In the genomic region with DNA sequence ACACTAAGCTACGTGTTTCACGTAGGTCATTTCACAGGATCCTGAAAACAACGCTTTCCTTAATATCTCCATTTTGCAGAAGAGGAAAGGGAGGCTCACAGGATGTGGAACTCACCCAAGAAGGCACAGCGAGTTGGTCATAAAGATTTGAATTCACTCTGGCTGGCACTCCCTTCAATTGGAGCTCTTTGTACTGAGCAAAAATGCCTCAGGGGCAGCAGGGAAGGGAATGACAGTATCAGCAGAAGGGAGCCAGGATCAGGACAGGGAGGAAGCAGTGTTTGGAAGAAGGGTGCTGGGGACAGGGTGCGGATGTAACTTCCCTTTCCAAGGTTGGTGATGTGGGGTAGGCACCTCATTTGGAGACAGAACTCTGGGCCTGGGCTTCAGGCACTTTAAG, we compare ENCODE assay signal across 16 cellular contexts. TPM values are rescaled to one million over a fixed set of nuclear protein-coding genes. Genes with fewer than 3 reads are reported as not detected.
A peak's percentile ranks its signal among the peaks of the same experiment; 100 is the strongest.
DNase-seq lines count a peak whose midpoint lies in the region; FAIRE-seq and TF ChIP-seq lines count a peak whose summit lies in the region.
"Had no signal": no experiment of that assay in that cellular context is flagged by ENCODE, and none has a peak within 500 bp of the region (broad histone marks: within the 10 kb centered on the region; RNA-seq: fewer than 3 reads in every experiment).

No MANE protein-coding gene starts in this region.

- H3K36me3 Mint-ChIP-seq in activated CD4-positive, alpha-beta memory T cell treated with anti-CD3 and anti-CD28 coated beads, Interleukin-2, amount 10 ng/mL, durations not matched to agents 7 days and 5 days (ENCODE audit: low read depth), result peaks cover 30% of the 10 kb centered on the region
- peaks cover 25% of the 10 kb centered on the region for H3K36me3 Mint-ChIP-seq in activated CD4-positive, alpha-beta memory T cell treated with anti-CD3 and anti-CD28 coated beads for 36 hours
- peaks cover 3% of the 10 kb centered on the region for H3K36me3 Mint-ChIP-seq in neural progenitor cell

- no peak overlapping the region for H3K23ac ChIP-seq in H1 (ENCODE audit: insufficient read length)

- H3K4me3 Mint-ChIP-seq in activated CD4-positive, alpha-beta memory T cell treated with anti-CD3 and anti-CD28 coated beads, Interleukin-2, amount 10 ng/mL, durations not matched to agents 7 days and 5 days, result peak overlapping the region; percentile 21
- no peak overlapping the region for H3K4me3 Mint-ChIP-seq in activated CD4-positive, alpha-beta memory T cell treated with anti-CD3 and anti-CD28 coated beads for 36 hours
- no peak overlapping the region for H3K4me3 Mint-ChIP-seq in neural progenitor cell

- H4K5ac ChIP-seq in H1 (ENCODE audit: insufficient read length, low read depth, low read length), result no peak overlapping the region

- H3K4me3 ChIP-seq in HUES6 (ENCODE audit: low read depth, low read length) (peak overlapping the region; percentile 82; the same call in 1 of the 2 replicates), H1 (ENCODE audit: extremely low read depth in 1 of 4, insufficient read depth in 2 of 4, low read depth in 3 of 4, low read length in 4 of 4) (peak overlapping the region in 1 of 4 experiments; percentile 89; a peak in 1 of 8 replicates), neural progenitor cell (no peak overlapping the region), tibial artery (no peak overlapping the region)

- POLR2A ChIA-PET in activated CD4-positive, alpha-beta memory T cell treated with anti-CD3 and anti-CD28 coated beads, Interleukin-2, amount 10 ng/mL, durations not matched to agents 7 days and 5 days (lab: Charles Lee), result interaction anchor here (1.2 to 3.7 kb wide), 4 partner anchors 13 to 209 kb away, joined by 4 to 25 read pairs (median 5); partner anchors contain the start of gene RPL39L
- POLR2A ChIA-PET in activated CD4-positive, alpha-beta memory T cell treated with anti-CD3 and anti-CD28 coated beads for 36 hours (lab: Charles Lee), result no interaction called here
- POLR2A ChIA-PET in H1 (lab: Charles Lee; ENCODE audit: partially characterized antibody), result interaction anchor here (0.7 to 1.4 kb wide), 5 partner anchors 8 to 347 kb away, joined by 3 to 4 read pairs (median 3); no protein-coding TSS in a partner anchor

- peaks cover 15% of the 10 kb centered on the region for H3K23me2 ChIP-seq in H1 (ENCODE audit: low read depth, low read length)

- H2BK5ac ChIP-seq in H1 (ENCODE audit: low read depth, low read length), result no peak overlapping the region

- H2AFZ ChIP-seq in H1 (ENCODE audit: low read length), result no peak overlapping the region
- H2AFZ ChIP-seq in neural progenitor cell (replicated peaks), result peak overlapping the region; percentile 93

- CTCF ChIA-PET in activated CD4-positive, alpha-beta memory T cell treated with anti-CD3 and anti-CD28 coated beads, Interleukin-2, amount 10 ng/mL, durations not matched to agents 7 days and 5 days (lab: Charles Lee), result interaction anchor here (1.1 to 1.7 kb wide), 3 partner anchors 20 to 210 kb away, joined by 4 to 7 read pairs (median 6); partner anchors contain the start of gene RPL39L
- CTCF ChIA-PET in activated CD4-positive, alpha-beta memory T cell treated with anti-CD3 and anti-CD28 coated beads for 36 hours (lab: Charles Lee), result interaction anchor here (0.6 to 1.7 kb wide), 2 partner anchors 46 to 80 kb away, joined by 4 to 8 read pairs; no protein-coding TSS in a partner anchor
- CTCF ChIA-PET in H1 (lab: Charles Lee; ENCODE audit: partially characterized antibody), result interaction anchor here (0.6 to 4.7 kb wide), 13 partner anchors 8 to 313 kb away, joined by 3 to 22 read pairs (median 3); no protein-coding TSS in a partner anchor

- no peak overlapping the region for H2BK15ac ChIP-seq in H1 (ENCODE audit: low read length)

- no peak overlapping the region for H3K27ac ChIP-seq in HUES6 (ENCODE audit: low read depth, low read length)
- H3K27ac ChIP-seq in H1 (ENCODE audit: low read depth, low read length), result no peak overlapping the region
- H3K27ac ChIP-seq in neural progenitor cell, result no peak overlapping the region
- H3K27ac ChIP-seq in tibial artery, result peak overlapping the region in 1 of 2 donors; percentile 93
- H3K27ac ChIP-seq: HL-60, KMS-11 had no signal

- H3F3A ChIP-seq in neural progenitor cell (ENCODE audit: low read depth), result peaks cover 41% of the 10 kb centered on the region

- H3K4me2 ChIP-seq in H1 (ENCODE audit: insufficient read depth in 1 of 2, low read depth in 2 of 2, low read length in 2 of 2) (peak overlapping the region; percentile 72 to 91), neural progenitor cell (peak overlapping the region; percentile 96)

- H3K14ac ChIP-seq in H1 (ENCODE audit: insufficient read length), result no peak overlapping the region

- H3K36me3 ChIP-seq in HUES6 (ENCODE audit: control insufficient read depth, insufficient read depth, low read length) (peaks cover 10% of the 10 kb centered on the region), H1 (ENCODE audit: control insufficient read depth in 2 of 4, insufficient read depth in 4 of 4, low read length in 3 of 4) (peaks cover 0 to 12% (median 4%) of the 10 kb centered on the region in 4 experiments; a peak in 2 of 8 replicates), neural progenitor cell (no peaks in the 10 kb centered on the region), tibial artery (no peaks in the 10 kb centered on the region)
- H3K36me3 ChIP-seq: right lobe of liver had no signal

- H3K27me3 ChIP-seq in HUES6 (ENCODE audit: control insufficient read depth, insufficient read depth, low read length) (0 out of 2 replicates have a peak, but pooled peaks cover 3% of the 10 kb centered on the region), H1 (replicated peaks in 1 of 4; ENCODE audit: control insufficient read depth in 3 of 4, extremely low read depth in 1 of 4, insufficient read depth in 3 of 4, low read length in 3 of 4) (peaks cover 0 to 6% (median 0%) of the 10 kb centered on the region in 4 experiments; a peak in 2 of 7 replicates), neural progenitor cell (peaks cover 6% of the 10 kb centered on the region), tibial artery (no peaks in the 10 kb centered on the region)
- H3K27me3 ChIP-seq: right lobe of liver had no signal

- no peak overlapping the region for H3K9ac ChIP-seq in HUES6 (ENCODE audit: low read length)
- no peak overlapping the region for H3K9ac ChIP-seq in H1 (replicated peaks in 1 of 4; ENCODE audit: extremely low read depth in 1 of 4, low read depth in 3 of 4, low read length in 3 of 4)
- no peak overlapping the region for H3K9ac ChIP-seq in neural progenitor cell
- H3K9ac ChIP-seq: KMS-11, SK-N-SH had no signal

- no peak for TF ChIP-seq EP300 in H1 (IDR thresholded peaks at IDR 0.05; ENCODE audit: borderline replicate concordance in 1 of 2, low read depth in 2 of 2, low read length in 2 of 2)

- H3K9me3 ChIP-seq in HUES6 (ENCODE audit: control insufficient read depth, insufficient read depth, low read depth, low read length) (no peaks in the 10 kb centered on the region), H1 (ENCODE audit: insufficient read depth in 2 of 2, low read depth in 1 of 2, low read length in 1 of 2) (no peaks in the 10 kb centered on the region), neural progenitor cell (ENCODE audit: low read depth) (no peaks in the 10 kb centered on the region), tibial artery (no peaks in the 10 kb centered on the region)
- H3K9me3 ChIP-seq: A549, right lobe of liver, SK-N-SH had no signal

- H4K8ac ChIP-seq in H1 (ENCODE audit: extremely low read depth, insufficient read depth, low read length), result no peak overlapping the region; the same call in 1 of the 2 replicates

- H4K20me1 ChIP-seq in H1 (replicated peaks in 1 of 2; ENCODE audit: control insufficient read depth in 1 of 2, insufficient read depth in 2 of 2, low read length in 2 of 2) (no peaks in the 10 kb centered on the region), neural progenitor cell (ENCODE audit: low read depth) (peaks cover 30% of the 10 kb centered on the region)

- no peak for TF ChIP-seq CTCF in H1 (IDR thresholded peaks at IDR 0.05; ENCODE audit: control extremely low read depth in 1 of 3, insufficient read depth in 1 of 3, low read depth in 1 of 3, low read length in 3 of 3)
- no peak for TF ChIP-seq CTCF in neural progenitor cell (IDR thresholded peaks at IDR 0.05)
- no peak for TF ChIP-seq CTCF in tibial artery (IDR thresholded peaks at IDR 0.05)

- peak overlapping the region; percentile 54; the same call in 1 of the 2 replicates for H3K18ac ChIP-seq in H1 (ENCODE audit: extremely low read depth, low read length)

- H3K4me1 ChIP-seq in HUES6 (ENCODE audit: control insufficient read depth, insufficient read depth, low read length), result peaks cover 29% of the 10 kb centered on the region
- H3K4me1 ChIP-seq in H1 (replicated peaks in 1 of 4; ENCODE audit: control insufficient read depth in 3 of 4, insufficient read depth in 4 of 4, low read length in 3 of 4), result peaks cover 10 to 17% (median 14%) of the 10 kb centered on the region in 4 experiments; a peak in 6 of 7 replicates
- H3K4me1 ChIP-seq in neural progenitor cell, result peaks cover 13% of the 10 kb centered on the region
- H3K4me1 ChIP-seq in tibial artery, result peaks cover 0 to 28% (median 23%) of the 10 kb centered on the region in 4 donors
- H3K4me1 ChIP-seq: A549, right lobe of liver had no signal

- no peak for TF ChIP-seq POLR2A in H1 (IDR thresholded peaks at IDR 0.05; ENCODE audit: control extremely low read depth in 1 of 2, low read depth in 2 of 2, low read length in 2 of 2)

- peak overlapping the region; percentile 29 for H4K91ac ChIP-seq in H1 (replicated peaks; ENCODE audit: insufficient read length, low read length)

- WGBS in H1 (ENCODE audit: extremely low coverage in 1 of 2, insufficient coverage in 1 of 2, insufficient read length in 1 of 2, insufficient replicate concordance in 2 of 2, low coverage in 1 of 2, low lambda C conversion rate in 2 of 2, missing lambda C conversion rate in 1 of 2), 2 experiments, result 85% methylated on average over 5 of the region's 5 CpGs; no CpG with 5 or more reads in 1 of the 2 experiments

- H2BK120ac ChIP-seq in H1 (replicated peaks; ENCODE audit: low read depth, low read length), result no peak overlapping the region

- H3K79me1 ChIP-seq in H1 (ENCODE audit: low read depth, low read length), result peaks cover under 1% of the 10 kb centered on the region; the same call in 1 of the 2 replicates

- H3K4me1 Mint-ChIP-seq in activated CD4-positive, alpha-beta memory T cell treated with anti-CD3 and anti-CD28 coated beads, Interleukin-2, amount 10 ng/mL, durations not matched to agents 7 days and 5 days, result peaks cover 31% of the 10 kb centered on the region
- peaks cover 26% of the 10 kb centered on the region for H3K4me1 Mint-ChIP-seq in activated CD4-positive, alpha-beta memory T cell treated with anti-CD3 and anti-CD28 coated beads for 36 hours (ENCODE audit: low read depth)
- peaks cover 21% of the 10 kb centered on the region for H3K4me1 Mint-ChIP-seq in neural progenitor cell

- H2AK5ac ChIP-seq in H1 (ENCODE audit: low read depth, low read length), result 0 out of 2 replicates have a peak overlapping the region, but pooled peaks have one; percentile 20

- FAIRE-seq in H1 (lab: Jason Lieb, UNC), result no peak
- FAIRE-seq: A549, D721Med had no signal

- no peaks in the 10 kb centered on the region for H3K9me3 Mint-ChIP-seq in activated CD4-positive, alpha-beta memory T cell treated with anti-CD3 and anti-CD28 coated beads, Interleukin-2, amount 10 ng/mL, durations not matched to agents 7 days and 5 days
- no peaks in the 10 kb centered on the region for H3K9me3 Mint-ChIP-seq in activated CD4-positive, alpha-beta memory T cell treated with anti-CD3 and anti-CD28 coated beads for 36 hours
- peaks cover 4% of the 10 kb centered on the region for H3K9me3 Mint-ChIP-seq in neural progenitor cell

- H3K27ac Mint-ChIP-seq in activated CD4-positive, alpha-beta memory T cell treated with anti-CD3 and anti-CD28 coated beads, Interleukin-2, amount 10 ng/mL, durations not matched to agents 7 days and 5 days, result no peak overlapping the region
- H3K27ac Mint-ChIP-seq in activated CD4-positive, alpha-beta memory T cell treated with anti-CD3 and anti-CD28 coated beads for 36 hours, result no peak overlapping the region
- no peak overlapping the region for H3K27ac Mint-ChIP-seq in neural progenitor cell

- TF ChIP-seq RAD21 in H1 (IDR thresholded peaks at IDR 0.05 in 1 of 2, conservative IDR thresholded peaks at IDR 0.05 in 1 of 2; ENCODE audit: low read depth in 2 of 2, low read length in 2 of 2), result no peak

- H2BK20ac ChIP-seq in H1 (ENCODE audit: low read length), result peak overlapping the region; percentile 19; the same call in 1 of the 2 replicates

- no peak overlapping the region for H3K4ac ChIP-seq in H1 (replicated peaks; ENCODE audit: insufficient read length, low read depth, low read length)

- no peak overlapping the region for H3K56ac ChIP-seq in H1 (replicated peaks; ENCODE audit: insufficient read length, low read depth, low read length)

- no peaks in the 10 kb centered on the region for H3K27me3 Mint-ChIP-seq in activated CD4-positive, alpha-beta memory T cell treated with anti-CD3 and anti-CD28 coated beads, Interleukin-2, amount 10 ng/mL, durations not matched to agents 7 days and 5 days
- H3K27me3 Mint-ChIP-seq in activated CD4-positive, alpha-beta memory T cell treated with anti-CD3 and anti-CD28 coated beads for 36 hours, result no peaks in the 10 kb centered on the region
- H3K27me3 Mint-ChIP-seq in neural progenitor cell (ENCODE audit: insufficient read depth, low read depth), result peaks cover 22% of the 10 kb centered on the region

- H3K79me2 ChIP-seq in H1 (ENCODE audit: control insufficient read depth in 1 of 2, insufficient read depth in 2 of 2, low read length in 2 of 2), result peaks cover 13 to 29% of the 10 kb centered on the region in 2 experiments
- peaks cover 32% of the 10 kb centered on the region for H3K79me2 ChIP-seq in neural progenitor cell (ENCODE audit: low read depth)

- DNase-seq in activated CD4-positive, alpha-beta memory T cell treated with anti-CD3 and anti-CD28 coated beads, Interleukin-2, amount 10 ng/mL, durations not matched to agents 7 days and 5 days, result no peak
- DNase-seq in activated CD4-positive, alpha-beta memory T cell treated with anti-CD3 and anti-CD28 coated beads for 36 hours, result no peak
- DNase-seq in H1 (ENCODE audit: low read depth in 1 of 2, low spot score in 2 of 2) (no peak), neural progenitor cell (ENCODE audit: low spot score) (no peak), glomerular visceral epithelial cell (ENCODE audit: extremely low spot score) (no peak), NCI-H2196 (lab: John Stamatoyannopoulos, UW; ENCODE audit: unreplicated experiment) (no peak), tibial artery (no peak)
- DNase-seq: central memory CD4-positive, alpha-beta T cell; NCI-H1417 treated with DMSO at 0.1 percent for 48 hours; right lobe of liver; SK-N-SH had no signal

- 0 out of 2 replicates have a peak overlapping the region, but pooled peaks have one; percentile 30 for H2BK12ac ChIP-seq in H1 (ENCODE audit: low read depth, low read length)

- intact Hi-C loops in activated CD4-positive, alpha-beta memory T cell treated with anti-CD3 and anti-CD28 coated beads for 36 hours (cut with micrococcal nuclease), result no loop called here
- intact Hi-C loops in tibial artery (cut with DNase I; ENCODE audit: low total_unique reads), result no loop called here

RNA-seq across cellular contexts. Expression of gene ST6GAL1, which starts 1.1 kb away (rescaled TPM):
- total RNA-seq in activated CD4-positive, alpha-beta memory T cell treated with anti-CD3 and anti-CD28 coated beads, Interleukin-2, amount 10 ng/mL, durations not matched to agents 7 days and 5 days, result 100 to 1,000 TPM; 116 to 128 TPM
- 100 to 1,000 TPM in 1 of 2 experiments, 10 to 100 TPM in 1; 99.9 to 113 TPM for total RNA-seq in activated CD4-positive, alpha-beta memory T cell treated with anti-CD3 and anti-CD28 coated beads for 36 hours
- total RNA-seq in H1 (2021; fragmentation: NEBNext Ultra II Directional; extraction: Animal tissue kit (Norgen Biotek cat#: 25700)), result 75.9 and 80.9 TPM in 2 replicates
- 41.8 and 62.8 TPM in 2 replicates for polyA plus RNA-seq in H1 (2011; rRNA removed)
- polyA plus RNA-seq in H1 (2011; cell fraction: cytosol; rRNA removed), result 46.7 TPM
- polyA plus RNA-seq in H1 (2011; cell fraction: nucleus; rRNA removed), result 45.9 TPM
- polyA plus RNA-seq in H1 (2012, experiment 1 of 2), result 52.3 to 63.2 TPM (median 56.4 TPM) in 4 replicates
- 24.9 TPM for polyA plus RNA-seq in H1 (2012, experiment 2 of 2)
- 76.2 TPM for polyA plus RNA-seq in H1 (2013, experiment 1 of 2)
- polyA plus RNA-seq in H1 (2013, experiment 2 of 2), result 85.7 TPM
- 159 and 242 TPM in 2 replicates for polyA minus RNA-seq in H1 (2011; rRNA and poly(A)+ RNA removed)
- 60.2 TPM for polyA minus RNA-seq in H1 (2011; cell fraction: cytosol; rRNA and poly(A)+ RNA removed)
- 99.7 TPM for polyA minus RNA-seq in H1 (2011; cell fraction: nucleus; rRNA and poly(A)+ RNA removed)
- total RNA-seq in neural progenitor cell (ENCODE audit: low replicate concordance), result 27.3 and 39.2 TPM in 2 replicates
